ENCODE assay signal across 26 cellular contexts in the genomic region with DNA sequence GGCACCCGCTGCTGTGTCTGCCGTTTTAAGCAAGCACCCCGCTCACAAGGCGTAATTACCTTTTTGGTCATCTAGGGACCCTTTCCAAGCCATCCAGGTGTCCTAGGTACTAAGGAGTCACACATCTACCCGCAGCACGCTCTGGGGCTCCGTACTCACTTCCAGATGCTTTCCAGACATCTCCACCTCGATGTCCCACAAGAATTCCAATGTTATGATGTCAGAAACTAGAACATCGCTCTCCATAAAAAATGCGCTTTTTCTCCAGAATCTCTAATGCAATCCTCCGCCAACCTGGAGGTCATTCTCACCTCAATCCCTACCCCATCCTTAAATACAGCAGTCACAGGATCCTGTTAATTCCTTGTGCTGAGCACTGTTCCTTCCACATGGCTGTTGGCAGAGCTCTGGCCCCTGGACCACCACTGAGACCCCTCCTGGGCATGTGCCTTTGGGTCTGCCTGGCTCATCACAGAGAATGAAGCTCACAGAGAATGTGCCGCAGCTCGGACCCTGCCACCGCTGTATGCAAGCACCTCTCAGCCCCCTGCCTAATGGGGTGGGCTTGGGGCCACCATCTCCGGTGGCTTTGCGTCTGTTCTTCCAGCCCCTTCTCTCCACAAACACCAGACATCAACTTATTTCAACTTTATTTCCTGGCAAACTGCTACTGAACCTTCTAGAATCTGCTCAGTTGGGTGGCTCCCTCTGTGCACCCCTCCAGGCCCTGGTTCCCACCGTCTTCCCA. TPM values are rescaled to one million over a fixed set of nuclear protein-coding genes. Genes with fewer than 3 reads are reported as not detected.
DNase-seq lines count a peak whose midpoint lies in the region; ATAC-seq and TF ChIP-seq lines count a peak whose summit lies in the region.
"Had no signal": no experiment of that assay in that cellular context is flagged by ENCODE, and none has a peak within 500 bp of the region (broad histone marks: within the 10 kb centered on the region; RNA-seq: fewer than 3 reads in every experiment).

No MANE protein-coding gene starts in this region.

- H3K9me3 ChIP-seq in colonic mucosa (no peaks in the 10 kb centered on the region), mesenchymal stem cell (ENCODE audit: control insufficient read depth, low read length) (no peaks in the 10 kb centered on the region), spleen (peaks cover 0 to 7% (median 0%) of the 10 kb centered on the region in 8 donors)
- H3K9me3 ChIP-seq: BE2C, SJCRH30, suprapubic skin had no signal

- H3K27ac ChIP-seq in colonic mucosa (no peak overlapping the region), mesenchymal stem cell (ENCODE audit: low read length, poor library complexity, severe bottlenecking) (no peak overlapping the region), spleen (no peak overlapping the region)
- H3K27ac ChIP-seq: SJCRH30, suprapubic skin, VCaP had no signal

- H3K4me3 ChIP-seq in colonic mucosa (no peak overlapping the region), mesenchymal stem cell (ENCODE audit: insufficient read depth in 1 of 2, low read depth in 1 of 2, low read length in 2 of 2) (no peak overlapping the region), spleen (no peak overlapping the region)
- H3K4me3 ChIP-seq: SJCRH30, suprapubic skin had no signal

- peak overlapping the region in 1 of 2 experiments; percentile 7 for H3K14ac ChIP-seq in mesenchymal stem cell (ENCODE audit: low read length in 2 of 2)

- no peak overlapping the region for H2BK5ac ChIP-seq in mesenchymal stem cell (ENCODE audit: low read depth, low read length, poor library complexity, severe bottlenecking)

- H3K79me1 ChIP-seq in mesenchymal stem cell (replicated peaks; ENCODE audit: low read length, poor library complexity, severe bottlenecking) = peaks cover 18% of the 10 kb centered on the region

- peak overlapping the region; percentile 1 for H2AK5ac ChIP-seq in mesenchymal stem cell (ENCODE audit: low read length, severe bottlenecking)

- H3K23ac ChIP-seq in mesenchymal stem cell (ENCODE audit: low read length in 2 of 2) = no peak overlapping the region

- H3K4me1 ChIP-seq in colonic mucosa (no peaks in the 10 kb centered on the region), mesenchymal stem cell (ENCODE audit: control insufficient read depth, insufficient read depth, low read depth, low read length) (peaks cover 29% of the 10 kb centered on the region), spleen (peaks cover 0 to 25% (median 13%) of the 10 kb centered on the region in 6 donors)
- H3K4me1 ChIP-seq: BE2C had no signal

- peak overlapping the region in 1 of 2 experiments; percentile 26 for H3K18ac ChIP-seq in mesenchymal stem cell (ENCODE audit: low read depth in 1 of 2, low read length in 2 of 2)

- H3K9ac ChIP-seq in colonic mucosa (ENCODE audit: low read depth in 2 of 2, low read length in 2 of 2) = no peak overlapping the region
- no peak overlapping the region for H3K9ac ChIP-seq in mesenchymal stem cell (ENCODE audit: low read length)

- H2AFZ ChIP-seq in mesenchymal stem cell (ENCODE audit: low read depth, low read length) = no peak overlapping the region

- H2BK15ac ChIP-seq in mesenchymal stem cell (ENCODE audit: low read depth, poor library complexity, severe bottlenecking) = no peak overlapping the region

- no peak overlapping the region for H2BK120ac ChIP-seq in mesenchymal stem cell (ENCODE audit: low read depth, low read length)

- TF ChIP-seq CTCF in colonic mucosa (IDR thresholded peaks at IDR 0.05) = no peak
- no peak for TF ChIP-seq CTCF in spleen (IDR thresholded peaks at IDR 0.05 in 8 of 11, conservative IDR thresholded peaks at IDR 0.05 in 3 of 11)

- 82% methylated on average over 17 of the region's 17 CpGs for WGBS in mesenchymal stem cell
- 77 to 90% (median 86%) methylated on average over 17 of the region's 17 CpGs for WGBS in spleen, 5 donors

- no peaks in the 10 kb centered on the region for H3K36me3 ChIP-seq in colonic mucosa
- H3K36me3 ChIP-seq in mesenchymal stem cell (ENCODE audit: control insufficient read depth in 1 of 2, insufficient read depth in 2 of 2, low read depth in 1 of 2, low read length in 2 of 2) = peaks cover 0 to 16% of the 10 kb centered on the region in 2 experiments
- no peaks in the 10 kb centered on the region for H3K36me3 ChIP-seq in spleen
- H3K36me3 ChIP-seq: BE2C, SJCRH30, suprapubic skin had no signal

- DNase-seq in ELR (ENCODE audit: low read depth) (peak; percentile 39), colonic mucosa (peak; percentile 4), mesenchymal stem cell (no peak), spleen (peak; percentile 61), GOT3 (lab: John Stamatoyannopoulos, UW) (no peak)
- no peak for DNase-seq in activated CD4-positive, alpha-beta T cell treated with anti-CD3 and anti-CD28 coated beads for 4 hours
- DNase-seq: activated CD4-positive, alpha-beta T cell treated with anti-CD3 and anti-CD28 coated beads for 48 hours; activated effector memory CD4-positive, alpha-beta T cell treated with Interleukin-2 at 50 U/mL for 16 hours; BE2C; cortex of kidney; GF-D8; glutamatergic neuron; KBM-7; midbrain; naive thymus-derived CD4-positive, alpha-beta T cell; NCI-H1092; NCI-H187; NCI-H2171; NCI-H82; RPMI8226; SJCRH30; stimulated activated naive CD4-positive, alpha-beta T cell; SW 1271 had no signal

- H2BK12ac ChIP-seq in mesenchymal stem cell (ENCODE audit: low read length in 2 of 2) = no peak overlapping the region

- no peak overlapping the region for H3K4me2 ChIP-seq in mesenchymal stem cell (ENCODE audit: low read length, poor library complexity, severe bottlenecking)

- intact Hi-C loops in colonic mucosa (cut with DNase I) = loop anchor here (5.0 to 10.0 kb wide), 3 partner anchors 66 to 157 kb away; no protein-coding TSS in a partner anchor
- intact Hi-C loops in spleen (cut with DNase I; ENCODE audit: low total_unique reads) = loop anchor here (10.0 kb wide), 1 partner anchor 154 kb away; no protein-coding TSS in a partner anchor

- H4K8ac ChIP-seq in mesenchymal stem cell (ENCODE audit: low read length) = no peak overlapping the region

- no peak for ATAC-seq in GM19467 (IDR thresholded peaks at IDR 0.05; ENCODE audit: unreplicated experiment)
- ATAC-seq: naive thymus-derived CD4-positive, alpha-beta T cell had no signal

- H3K4ac ChIP-seq in mesenchymal stem cell (ENCODE audit: low read depth in 1 of 2, low read length in 2 of 2) = no peak overlapping the region

- H4K91ac ChIP-seq in mesenchymal stem cell (ENCODE audit: low read length) = no peak overlapping the region

- H3K27me3 ChIP-seq in colonic mucosa (peaks cover 8% of the 10 kb centered on the region), mesenchymal stem cell (ENCODE audit: control insufficient read depth in 1 of 2, insufficient read depth in 1 of 2, low read length in 2 of 2) (peaks cover 0 to 65% of the 10 kb centered on the region in 2 experiments), spleen (replicated peaks in 1 of 7) (peaks cover 0 to 91% (median 18%) of the 10 kb centered on the region in 7 donors)
- H3K27me3 ChIP-seq: SJCRH30 had no signal

- TF ChIP-seq POLR2A in spleen (IDR thresholded peaks at IDR 0.05) = no peak

RNA-seq across cellular contexts. Expression of gene PXDN, which starts 4.6 kb away (rescaled TPM):
- 10 to 100 TPM in 1 of 2 donors, 1 to 10 TPM in 1; 9.5 to 20.0 TPM for total RNA-seq in colonic mucosa
- 621 TPM for polyA plus RNA-seq in mesenchymal stem cell (2013, experiment 1 of 2)
- polyA plus RNA-seq in mesenchymal stem cell (2013, experiment 2 of 2) = 614 TPM
- total RNA-seq in spleen = 10 to 100 TPM; 25.1 to 49.3 (median 38.7) TPM
- polyA plus RNA-seq in spleen = 1 to 10 TPM; 1.9 to 3.6 (median 1.9) TPM

Comparison
In these comparisons a context has a peak if more than half of its experiments do, and no peak if none do; other contexts are left out.
1. DNase-seq: peak in ELR (single experiment), colonic mucosa (single experiment) and spleen (single experiment); none in mesenchymal stem cell (single experiment), activated CD4-positive, alpha-beta T cell treated with anti-CD3 and anti-CD28 coated beads for 4 hours (0 of 2) and GOT3 (single experiment).